Comparison of ENCODE assay signal across 1 cellular context in the genomic region with DNA sequence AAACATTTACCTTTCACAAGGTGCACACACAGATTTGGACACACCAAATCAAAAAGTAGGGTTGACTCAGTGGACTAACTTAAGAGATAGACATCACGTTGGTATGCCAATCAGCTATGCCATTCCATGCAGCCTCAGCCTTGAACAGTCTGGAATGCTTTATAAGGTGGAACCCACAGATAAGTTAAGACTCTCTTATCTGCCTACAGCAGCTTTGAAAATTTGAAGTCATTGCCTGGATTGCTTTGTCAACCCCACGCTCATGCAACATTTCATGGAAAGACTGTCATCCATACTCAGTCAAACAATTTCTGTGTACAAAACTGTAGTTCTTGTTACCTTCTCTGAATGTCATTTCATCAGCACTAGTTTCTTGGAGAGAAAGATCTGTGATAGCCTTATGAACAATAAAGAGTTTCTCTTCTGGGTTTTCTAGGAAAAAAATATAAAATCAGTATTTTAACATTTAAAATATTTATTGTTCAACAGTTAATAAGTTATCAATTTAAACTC.
TF ChIP-seq lines count a peak whose summit lies in the region.

No MANE protein-coding gene starts in this region.

TF ChIP-seq in K562, 482 proteins besides CTCF, POLR2A, EP300 and RAD21 (continued from another document and continues in another):
- TF ChIP-seq, protein P1, sequence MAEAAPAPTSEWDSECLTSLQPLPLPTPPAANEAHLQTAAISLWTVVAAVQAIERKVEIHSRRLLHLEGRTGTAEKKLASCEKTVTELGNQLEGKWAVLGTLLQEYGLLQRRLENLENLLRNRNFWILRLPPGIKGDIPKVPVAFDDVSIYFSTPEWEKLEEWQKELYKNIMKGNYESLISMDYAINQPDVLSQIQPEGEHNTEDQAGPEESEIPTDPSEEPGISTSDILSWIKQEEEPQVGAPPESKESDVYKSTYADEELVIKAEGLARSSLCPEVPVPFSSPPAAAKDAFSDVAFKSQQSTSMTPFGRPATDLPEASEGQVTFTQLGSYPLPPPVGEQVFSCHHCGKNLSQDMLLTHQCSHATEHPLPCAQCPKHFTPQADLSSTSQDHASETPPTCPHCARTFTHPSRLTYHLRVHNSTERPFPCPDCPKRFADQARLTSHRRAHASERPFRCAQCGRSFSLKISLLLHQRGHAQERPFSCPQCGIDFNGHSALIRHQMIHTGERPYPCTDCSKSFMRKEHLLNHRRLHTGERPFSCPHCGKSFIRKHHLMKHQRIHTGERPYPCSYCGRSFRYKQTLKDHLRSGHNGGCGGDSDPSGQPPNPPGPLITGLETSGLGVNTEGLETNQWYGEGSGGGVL (CRISPR knock-in tag; IDR thresholded peaks at IDR 0.05): no peak
- no peak for TF ChIP-seq PURB (CRISPR knock-in tag; IDR thresholded peaks at IDR 0.05; ENCODE audit: low read depth)
- no peak for TF ChIP-seq HNRNPK (IDR thresholded peaks at IDR 0.05; ENCODE audit: low read depth, low read length, poor library complexity, severe bottlenecking)
- TF ChIP-seq ELF2 (CRISPR knock-in tag; IDR thresholded peaks at IDR 0.05): no peak
- TF ChIP-seq DPF2 (IDR thresholded peaks at IDR 0.05): peak; percentile 100
- no peak for TF ChIP-seq ZNF224 (CRISPR knock-in tag; IDR thresholded peaks at IDR 0.05)
- TF ChIP-seq MYC (IDR thresholded peaks at IDR 0.05; ENCODE audit: low read depth, low read length): peak; percentile 79
- no peak for TF ChIP-seq MYC (CRISPR knock-in tag; IDR thresholded peaks at IDR 0.05; ENCODE audit: borderline replicate concordance, low read depth)
- TF ChIP-seq, protein P2, sequence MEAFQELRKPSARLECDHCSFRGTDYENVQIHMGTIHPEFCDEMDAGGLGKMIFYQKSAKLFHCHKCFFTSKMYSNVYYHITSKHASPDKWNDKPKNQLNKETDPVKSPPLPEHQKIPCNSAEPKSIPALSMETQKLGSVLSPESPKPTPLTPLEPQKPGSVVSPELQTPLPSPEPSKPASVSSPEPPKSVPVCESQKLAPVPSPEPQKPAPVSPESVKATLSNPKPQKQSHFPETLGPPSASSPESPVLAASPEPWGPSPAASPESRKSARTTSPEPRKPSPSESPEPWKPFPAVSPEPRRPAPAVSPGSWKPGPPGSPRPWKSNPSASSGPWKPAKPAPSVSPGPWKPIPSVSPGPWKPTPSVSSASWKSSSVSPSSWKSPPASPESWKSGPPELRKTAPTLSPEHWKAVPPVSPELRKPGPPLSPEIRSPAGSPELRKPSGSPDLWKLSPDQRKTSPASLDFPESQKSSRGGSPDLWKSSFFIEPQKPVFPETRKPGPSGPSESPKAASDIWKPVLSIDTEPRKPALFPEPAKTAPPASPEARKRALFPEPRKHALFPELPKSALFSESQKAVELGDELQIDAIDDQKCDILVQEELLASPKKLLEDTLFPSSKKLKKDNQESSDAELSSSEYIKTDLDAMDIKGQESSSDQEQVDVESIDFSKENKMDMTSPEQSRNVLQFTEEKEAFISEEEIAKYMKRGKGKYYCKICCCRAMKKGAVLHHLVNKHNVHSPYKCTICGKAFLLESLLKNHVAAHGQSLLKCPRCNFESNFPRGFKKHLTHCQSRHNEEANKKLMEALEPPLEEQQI (IDR thresholded peaks at IDR 0.05): peak; percentile 99
- no peak for TF ChIP-seq ZNF77 (CRISPR knock-in tag; IDR thresholded peaks at IDR 0.05)
- TF ChIP-seq EP400 (IDR thresholded peaks at IDR 0.05): peak; percentile 72
- no peak for TF ChIP-seq TFAM (CRISPR knock-in tag; conservative IDR thresholded peaks at IDR 0.05)
- no peak for TF ChIP-seq ZNF696 (CRISPR knock-in tag; conservative IDR thresholded peaks at IDR 0.05)
- TF ChIP-seq, protein P3, sequence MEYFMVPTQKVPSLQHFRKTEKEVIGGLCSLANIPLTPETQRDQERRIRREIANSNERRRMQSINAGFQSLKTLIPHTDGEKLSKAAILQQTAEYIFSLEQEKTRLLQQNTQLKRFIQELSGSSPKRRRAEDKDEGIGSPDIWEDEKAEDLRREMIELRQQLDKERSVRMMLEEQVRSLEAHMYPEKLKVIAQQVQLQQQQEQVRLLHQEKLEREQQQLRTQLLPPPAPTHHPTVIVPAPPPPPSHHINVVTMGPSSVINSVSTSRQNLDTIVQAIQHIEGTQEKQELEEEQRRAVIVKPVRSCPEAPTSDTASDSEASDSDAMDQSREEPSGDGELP (CRISPR knock-in tag; IDR thresholded peaks at IDR 0.05; ENCODE audit: borderline replicate concordance): no peak
- TF ChIP-seq TCF3 (CRISPR knock-in tag; IDR thresholded peaks at IDR 0.05): peak; percentile 99
- TF ChIP-seq RBM25 (IDR thresholded peaks at IDR 0.05; ENCODE audit: low read depth, low read length, severe bottlenecking): no peak
- TF ChIP-seq, protein P4, sequence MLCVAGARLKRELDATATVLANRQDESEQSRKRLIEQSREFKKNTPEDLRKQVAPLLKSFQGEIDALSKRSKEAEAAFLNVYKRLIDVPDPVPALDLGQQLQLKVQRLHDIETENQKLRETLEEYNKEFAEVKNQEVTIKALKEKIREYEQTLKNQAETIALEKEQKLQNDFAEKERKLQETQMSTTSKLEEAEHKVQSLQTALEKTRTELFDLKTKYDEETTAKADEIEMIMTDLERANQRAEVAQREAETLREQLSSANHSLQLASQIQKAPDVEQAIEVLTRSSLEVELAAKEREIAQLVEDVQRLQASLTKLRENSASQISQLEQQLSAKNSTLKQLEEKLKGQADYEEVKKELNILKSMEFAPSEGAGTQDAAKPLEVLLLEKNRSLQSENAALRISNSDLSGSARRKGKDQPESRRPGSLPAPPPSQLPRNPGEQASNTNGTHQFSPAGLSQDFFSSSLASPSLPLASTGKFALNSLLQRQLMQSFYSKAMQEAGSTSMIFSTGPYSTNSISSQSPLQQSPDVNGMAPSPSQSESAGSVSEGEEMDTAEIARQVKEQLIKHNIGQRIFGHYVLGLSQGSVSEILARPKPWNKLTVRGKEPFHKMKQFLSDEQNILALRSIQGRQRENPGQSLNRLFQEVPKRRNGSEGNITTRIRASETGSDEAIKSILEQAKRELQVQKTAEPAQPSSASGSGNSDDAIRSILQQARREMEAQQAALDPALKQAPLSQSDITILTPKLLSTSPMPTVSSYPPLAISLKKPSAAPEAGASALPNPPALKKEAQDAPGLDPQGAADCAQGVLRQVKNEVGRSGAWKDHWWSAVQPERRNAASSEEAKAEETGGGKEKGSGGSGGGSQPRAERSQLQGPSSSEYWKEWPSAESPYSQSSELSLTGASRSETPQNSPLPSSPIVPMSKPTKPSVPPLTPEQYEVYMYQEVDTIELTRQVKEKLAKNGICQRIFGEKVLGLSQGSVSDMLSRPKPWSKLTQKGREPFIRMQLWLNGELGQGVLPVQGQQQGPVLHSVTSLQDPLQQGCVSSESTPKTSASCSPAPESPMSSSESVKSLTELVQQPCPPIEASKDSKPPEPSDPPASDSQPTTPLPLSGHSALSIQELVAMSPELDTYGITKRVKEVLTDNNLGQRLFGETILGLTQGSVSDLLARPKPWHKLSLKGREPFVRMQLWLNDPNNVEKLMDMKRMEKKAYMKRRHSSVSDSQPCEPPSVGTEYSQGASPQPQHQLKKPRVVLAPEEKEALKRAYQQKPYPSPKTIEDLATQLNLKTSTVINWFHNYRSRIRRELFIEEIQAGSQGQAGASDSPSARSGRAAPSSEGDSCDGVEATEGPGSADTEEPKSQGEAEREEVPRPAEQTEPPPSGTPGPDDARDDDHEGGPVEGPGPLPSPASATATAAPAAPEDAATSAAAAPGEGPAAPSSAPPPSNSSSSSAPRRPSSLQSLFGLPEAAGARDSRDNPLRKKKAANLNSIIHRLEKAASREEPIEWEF (CRISPR knock-in tag; IDR thresholded peaks at IDR 0.05): peak; percentile 52; the same call in 1 of the 2 replicates
- TF ChIP-seq PYGO2 (tag; IDR thresholded peaks at IDR 0.05): peak; percentile 96
- TF ChIP-seq MCM7 (IDR thresholded peaks at IDR 0.05): no peak
- TF ChIP-seq NFIC (IDR thresholded peaks at IDR 0.05): peak; percentile 94
- no peak for TF ChIP-seq RFX1 (IDR thresholded peaks at IDR 0.05)
- TF ChIP-seq ZNF146 (CRISPR knock-in tag; IDR thresholded peaks at IDR 0.05; ENCODE audit: unreplicated experiment): no peak
- TF ChIP-seq, protein P5, sequence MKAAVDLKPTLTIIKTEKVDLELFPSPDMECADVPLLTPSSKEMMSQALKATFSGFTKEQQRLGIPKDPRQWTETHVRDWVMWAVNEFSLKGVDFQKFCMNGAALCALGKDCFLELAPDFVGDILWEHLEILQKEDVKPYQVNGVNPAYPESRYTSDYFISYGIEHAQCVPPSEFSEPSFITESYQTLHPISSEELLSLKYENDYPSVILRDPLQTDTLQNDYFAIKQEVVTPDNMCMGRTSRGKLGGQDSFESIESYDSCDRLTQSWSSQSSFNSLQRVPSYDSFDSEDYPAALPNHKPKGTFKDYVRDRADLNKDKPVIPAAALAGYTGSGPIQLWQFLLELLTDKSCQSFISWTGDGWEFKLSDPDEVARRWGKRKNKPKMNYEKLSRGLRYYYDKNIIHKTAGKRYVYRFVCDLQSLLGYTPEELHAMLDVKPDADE (conservative IDR thresholded peaks at IDR 0.05; ENCODE audit: control insufficient read depth, low read depth, low read length): no peak
- TF ChIP-seq, protein P6, sequence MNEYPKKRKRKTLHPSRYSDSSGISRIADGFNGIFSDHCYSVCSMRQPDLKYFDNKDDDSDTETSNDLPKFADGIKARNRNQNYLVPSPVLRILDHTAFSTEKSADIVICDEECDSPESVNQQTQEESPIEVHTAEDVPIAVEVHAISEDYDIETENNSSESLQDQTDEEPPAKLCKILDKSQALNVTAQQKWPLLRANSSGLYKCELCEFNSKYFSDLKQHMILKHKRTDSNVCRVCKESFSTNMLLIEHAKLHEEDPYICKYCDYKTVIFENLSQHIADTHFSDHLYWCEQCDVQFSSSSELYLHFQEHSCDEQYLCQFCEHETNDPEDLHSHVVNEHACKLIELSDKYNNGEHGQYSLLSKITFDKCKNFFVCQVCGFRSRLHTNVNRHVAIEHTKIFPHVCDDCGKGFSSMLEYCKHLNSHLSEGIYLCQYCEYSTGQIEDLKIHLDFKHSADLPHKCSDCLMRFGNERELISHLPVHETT (CRISPR knock-in tag; conservative IDR thresholded peaks at IDR 0.05 in 1 of 2, IDR thresholded peaks at IDR 0.05 in 1 of 2): peak in 1 of 2 experiments; percentile 92; a peak in 2 of 4 replicates
- peak; percentile 98 for TF ChIP-seq TEAD2 (tag; IDR thresholded peaks at IDR 0.05)
- TF ChIP-seq JUND (IDR thresholded peaks at IDR 0.05; ENCODE audit: borderline replicate concordance, low read depth, low read length): peak; percentile 93
- TF ChIP-seq JUND (tag; IDR thresholded peaks at IDR 0.05; ENCODE audit: borderline replicate concordance, low read depth, low read length): peak; percentile 93; the same call in 2 of the 3 replicates
- no peak for TF ChIP-seq PHF8 (IDR thresholded peaks at IDR 0.05; ENCODE audit: borderline replicate concordance, low read length)
- TF ChIP-seq HSF4 (CRISPR knock-in tag; IDR thresholded peaks at IDR 0.05; ENCODE audit: borderline replicate concordance): no peak
- peak; percentile 92 for TF ChIP-seq RNF2 (IDR thresholded peaks at IDR 0.05)
- TF ChIP-seq, protein P7, sequence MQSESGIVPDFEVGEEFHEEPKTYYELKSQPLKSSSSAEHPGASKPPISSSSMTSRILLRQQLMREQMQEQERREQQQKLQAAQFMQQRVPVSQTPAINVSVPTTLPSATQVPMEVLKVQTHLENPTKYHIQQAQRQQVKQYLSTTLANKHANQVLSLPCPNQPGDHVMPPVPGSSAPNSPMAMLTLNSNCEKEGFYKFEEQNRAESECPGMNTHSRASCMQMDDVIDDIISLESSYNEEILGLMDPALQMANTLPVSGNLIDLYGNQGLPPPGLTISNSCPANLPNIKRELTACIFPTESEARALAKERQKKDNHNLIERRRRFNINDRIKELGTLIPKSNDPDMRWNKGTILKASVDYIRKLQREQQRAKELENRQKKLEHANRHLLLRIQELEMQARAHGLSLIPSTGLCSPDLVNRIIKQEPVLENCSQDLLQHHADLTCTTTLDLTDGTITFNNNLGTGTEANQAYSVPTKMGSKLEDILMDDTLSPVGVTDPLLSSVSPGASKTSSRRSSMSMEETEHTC (IDR thresholded peaks at IDR 0.05): peak; percentile 85
- TF ChIP-seq TEAD4 (IDR thresholded peaks at IDR 0.05; ENCODE audit: low read length): peak; percentile 100
- TF ChIP-seq TEAD4 (CRISPR knock-in tag; IDR thresholded peaks at IDR 0.05; ENCODE audit: borderline replicate concordance): no peak
- TF ChIP-seq SAP30 (IDR thresholded peaks at IDR 0.05; ENCODE audit: borderline replicate concordance, insufficient read depth, low read depth, low read length, poor library complexity, severe bottlenecking): no peak
- peak; percentile 71; the same call in 1 of the 2 replicates for TF ChIP-seq ZNF354B (CRISPR knock-in tag; IDR thresholded peaks at IDR 0.05)
- TF ChIP-seq, protein P8, sequence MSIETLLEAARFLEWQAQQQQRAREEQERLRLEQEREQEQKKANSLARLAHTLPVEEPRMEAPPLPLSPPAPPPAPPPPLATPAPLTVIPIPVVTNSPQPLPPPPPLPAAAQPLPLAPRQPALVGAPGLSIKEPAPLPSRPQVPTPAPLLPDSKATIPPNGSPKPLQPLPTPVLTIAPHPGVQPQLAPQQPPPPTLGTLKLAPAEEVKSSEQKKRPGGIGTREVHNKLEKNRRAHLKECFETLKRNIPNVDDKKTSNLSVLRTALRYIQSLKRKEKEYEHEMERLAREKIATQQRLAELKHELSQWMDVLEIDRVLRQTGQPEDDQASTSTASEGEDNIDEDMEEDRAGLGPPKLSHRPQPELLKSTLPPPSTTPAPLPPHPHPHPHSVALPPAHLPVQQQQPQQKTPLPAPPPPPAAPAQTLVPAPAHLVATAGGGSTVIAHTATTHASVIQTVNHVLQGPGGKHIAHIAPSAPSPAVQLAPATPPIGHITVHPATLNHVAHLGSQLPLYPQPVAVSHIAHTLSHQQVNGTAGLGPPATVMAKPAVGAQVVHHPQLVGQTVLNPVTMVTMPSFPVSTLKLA (conservative IDR thresholded peaks at IDR 0.05): peak; percentile 63 to 90; a peak in 3 of 4 replicates
- peak; percentile 81 for TF ChIP-seq MECOM (CRISPR knock-in tag; IDR thresholded peaks at IDR 0.05)
- TF ChIP-seq, protein P9, sequence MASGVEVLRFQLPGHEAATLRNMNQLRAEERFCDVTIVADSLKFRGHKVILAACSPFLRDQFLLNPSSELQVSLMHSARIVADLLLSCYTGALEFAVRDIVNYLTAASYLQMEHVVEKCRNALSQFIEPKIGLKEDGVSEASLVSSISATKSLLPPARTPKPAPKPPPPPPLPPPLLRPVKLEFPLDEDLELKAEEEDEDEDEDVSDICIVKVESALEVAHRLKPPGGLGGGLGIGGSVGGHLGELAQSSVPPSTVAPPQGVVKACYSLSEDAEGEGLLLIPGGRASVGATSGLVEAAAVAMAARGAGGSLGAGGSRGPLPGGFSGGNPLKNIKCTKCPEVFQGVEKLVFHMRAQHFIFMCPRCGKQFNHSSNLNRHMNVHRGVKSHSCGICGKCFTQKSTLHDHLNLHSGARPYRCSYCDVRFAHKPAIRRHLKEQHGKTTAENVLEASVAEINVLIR (CRISPR knock-in tag; IDR thresholded peaks at IDR 0.05): peak; percentile 68; the same call in 1 of the 2 replicates
- TF ChIP-seq POLR2H (tag; IDR thresholded peaks at IDR 0.05; ENCODE audit: low read depth): peak; percentile 65; the same call in 1 of the 2 replicates
- TF ChIP-seq SMARCC2 (IDR thresholded peaks at IDR 0.05; ENCODE audit: low read depth): peak; percentile 100
